Comparison of ENCODE assay signal across 31 cellular contexts in the genomic region with DNA sequence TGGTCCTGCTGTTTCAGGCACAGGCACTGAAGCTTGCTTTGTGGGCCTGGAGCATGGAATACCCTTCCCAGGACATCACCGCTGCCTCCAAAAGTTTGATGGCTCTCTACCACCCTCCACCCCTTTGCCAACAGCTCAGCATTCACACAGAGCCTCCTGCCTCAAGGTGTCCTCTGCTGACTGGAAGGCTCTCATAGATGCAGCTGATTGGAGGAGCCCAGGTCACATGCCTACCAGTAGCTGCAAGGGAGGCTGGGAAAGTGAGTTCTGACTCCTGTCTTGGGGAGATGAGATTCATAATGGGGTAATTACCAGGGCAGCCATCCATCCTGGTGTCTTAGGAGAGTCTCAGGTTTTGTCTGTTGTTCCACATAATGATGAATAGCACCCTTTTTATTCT.
DNase-seq lines count a peak whose midpoint lies in the region; ATAC-seq, FAIRE-seq and TF ChIP-seq lines count a peak whose summit lies in the region.
"Had no signal": no experiment of that assay in that cellular context is flagged by ENCODE, and none has a peak within 500 bp of the region (broad histone marks: within the 10 kb centered on the region; RNA-seq: fewer than 3 reads in every experiment).

No MANE protein-coding gene starts in this region.

- 0% methylated on average over 1 of the region's 1 CpG for WGBS in K562 (ENCODE audit: insufficient coverage, low coverage, missing lambda C conversion rate)
- 100% methylated on average over 1 of the region's 1 CpG for WGBS in suprapubic skin

- in situ Hi-C loops in K562 (cut with MboI): no loop called here

- no peak overlapping the region for H3K9ac ChIP-seq in K562 (ENCODE audit: insufficient read depth in 1 of 2, low read depth in 2 of 2, low read length in 2 of 2)

- TF ChIP-seq POLR2A in K562 (conservative IDR thresholded peaks at IDR 0.05) (no peak), suprapubic skin (IDR thresholded peaks at IDR 0.05) (no peak)

- no peak overlapping the region for H3K4me2 ChIP-seq in K562 (ENCODE audit: insufficient read depth, low read length)

- FAIRE-seq in K562 (lab: Jason Lieb, UNC): no peak
- FAIRE-seq: colon, frontal cortex, keratinocyte had no signal

- H3K4me1 Mint-ChIP-seq in osteocyte (ENCODE audit: unreplicated experiment): no peaks in the 10 kb centered on the region
- H3K4me1 Mint-ChIP-seq: activated B cell treated with CpG ODN at 0.5 μM for 24 hours; CD4-positive, alpha-beta memory T cell had no signal

- H3K27me3 ChIP-seq in K562 (ENCODE audit: control insufficient read depth in 2 of 2, insufficient read depth in 2 of 2, low read length in 2 of 2): no peaks in the 10 kb centered on the region
- peaks cover 4% of the 10 kb centered on the region for H3K27me3 ChIP-seq in suprapubic skin
- H3K27me3 ChIP-seq: thyroid gland had no signal

- peak; percentile 76 for ATAC-seq in K562
- ATAC-seq: activated T-cell treated with anti-CD3 and anti-CD28 coated beads, Interleukin-2, amount 50 U/mL, for 4 hours; PC-3 had no signal

- no peak overlapping the region for H3K27ac Mint-ChIP-seq in osteocyte (ENCODE audit: unreplicated experiment)
- H3K27ac Mint-ChIP-seq: activated B cell treated with CpG ODN at 0.5 μM for 24 hours; brain; CD4-positive, alpha-beta memory T cell had no signal

- H3K9me1 ChIP-seq in K562 (ENCODE audit: control insufficient read depth, insufficient read depth, low read length): no peaks in the 10 kb centered on the region

- H3K4me3 ChIP-seq in K562 (no peak overlapping the region), suprapubic skin (no peak overlapping the region)
- H3K4me3 ChIP-seq: adrenal gland, esophagus squamous epithelium, thyroid gland had no signal

- H3K27ac ChIP-seq in K562 (ENCODE audit: extremely low read depth, low read depth, low read length): no peak overlapping the region
- H3K27ac ChIP-seq in suprapubic skin: no peak overlapping the region
- H3K27ac ChIP-seq: adrenal gland, esophagus squamous epithelium, thyroid gland had no signal

- H4K20me1 ChIP-seq in K562 (replicated peaks; ENCODE audit: control insufficient read depth, insufficient read depth, low read length): no peaks in the 10 kb centered on the region

- TF ChIP-seq EP300 in Ishikawa (IDR thresholded peaks at IDR 0.05; ENCODE audit: borderline replicate concordance): no peak
- TF ChIP-seq EP300 in K562 (IDR thresholded peaks at IDR 0.05; ENCODE audit: low read length): no peak
- TF ChIP-seq EP300 in suprapubic skin (IDR thresholded peaks at IDR 0.05): no peak

- H3K36me3 Mint-ChIP-seq in osteocyte (ENCODE audit: unreplicated experiment): no peaks in the 10 kb centered on the region
- H3K36me3 Mint-ChIP-seq: brain; CD4-positive, alpha-beta memory T cell had no signal

- H3K27me3 Mint-ChIP-seq in osteocyte (ENCODE audit: unreplicated experiment): no peaks in the 10 kb centered on the region

- POLR2A ChIA-PET in K562 (lab: Yijun Ruan, JAX): interaction anchor here (0.6 to 0.9 kb wide), 3 partner anchors 11 to 261 kb away, joined by 3 read pairs; no protein-coding TSS in a partner anchor

- H3K79me2 ChIP-seq in K562 (ENCODE audit: control insufficient read depth, insufficient read depth, low read length): no peaks in the 10 kb centered on the region

- DNase-seq in NCI-H82 (lab: John Stamatoyannopoulos, UW) (peak; percentile 50), NCI-H82 treated with DMSO at 0.1 percent for 48 hours (lab: John Stamatoyannopoulos, UW; ENCODE audit: unreplicated experiment) (no peak), K562 (ENCODE audit: extremely low read depth in 1 of 4, low spot score in 3 of 4) (peak; percentile 18 to 44 (median 34)), osteocyte (ENCODE audit: extremely low spot score, unreplicated experiment) (peak; percentile 51), cerebellar cortex (ENCODE audit: low spot score) (no peak), NCI-H2029 (lab: John Stamatoyannopoulos, UW) (no peak), suprapubic skin (ENCODE audit: low spot score in 2 of 2) (no peak)
- DNase-seq: activated B cell treated with CpG ODN at 0.5 μM for 24 hours; activated CD4-positive, alpha-beta T cell treated with anti-CD3 and anti-CD28 coated beads, Interleukin-2, amount 50 U/mL, for 48 hours; activated naive CD4-positive, alpha-beta T cell; activated T-cell treated with anti-CD3 and anti-CD28 coated beads, Interleukin-2, amount 50 U/mL, for 4 hours; AML-193; CD4-positive, alpha-beta memory T cell; esophagus squamous epithelium; hippocampal formation; MV-4-11; NCI-H1694 treated with DMSO at 0.1 percent for 48 hours; NCI-H226; NCI-H774; PC-3; SHP77; stimulated activated CD4-positive, alpha-beta T cell treated with anti-CD3 and anti-CD28 coated beads, Interleukin-4, amount 100 ng/mL, for 4 hours; stimulated activated naive CD4-positive, alpha-beta T cell treated with Interleukin-2 at 50 U/mL for 16 hours; T1000; thyroid gland had no signal

- H3K36me3 ChIP-seq in K562 (ENCODE audit: control insufficient read depth, insufficient read depth, low read length): no peaks in the 10 kb centered on the region
- H3K36me3 ChIP-seq in suprapubic skin: no peaks in the 10 kb centered on the region
- H3K36me3 ChIP-seq: adrenal gland, esophagus squamous epithelium, thyroid gland had no signal

- intact Hi-C loops in K562 (cut with micrococcal nuclease): no loop called here

- H3K4me1 ChIP-seq in K562 (replicated peaks in 1 of 2; ENCODE audit: control insufficient read depth in 2 of 2, insufficient read depth in 2 of 2, low read length in 2 of 2) (no peaks in the 10 kb centered on the region), suprapubic skin (no peaks in the 10 kb centered on the region)
- H3K4me1 ChIP-seq: adrenal gland, esophagus squamous epithelium, thyroid gland had no signal

- TF ChIP-seq CTCF in K562 (IDR thresholded peaks at IDR 0.05 in 2 of 3, conservative IDR thresholded peaks at IDR 0.05 in 1 of 3; ENCODE audit: insufficient read depth in 2 of 3, low read depth in 1 of 3, low read length in 3 of 3) (no peak), osteocyte (IDR thresholded peaks at IDR 0.05) (no peak), suprapubic skin (IDR thresholded peaks at IDR 0.05) (no peak)

- H3K4me3 Mint-ChIP-seq in osteocyte (ENCODE audit: unreplicated experiment): no peak overlapping the region
- H3K4me3 Mint-ChIP-seq: activated B cell treated with CpG ODN at 0.5 μM for 24 hours; activated T-cell treated with anti-CD3 and anti-CD28 coated beads, Interleukin-2, amount 50 U/mL, for 4 hours; brain; CD4-positive, alpha-beta memory T cell had no signal

- no TSS peak for BruUV-seq in K562 (replicated peaks; lab: Mats Ljungman, UMichigan)

- H3K9me3 Mint-ChIP-seq in osteocyte (ENCODE audit: unreplicated experiment): peaks cover 45% of the 10 kb centered on the region

- CTCF ChIA-PET in K562 (lab: Yijun Ruan, JAX; ENCODE audit: low intra/inter-chr PET ratio): no interaction called here

- TF ChIP-seq RAD21 in Ishikawa (IDR thresholded peaks at IDR 0.05; ENCODE audit: low read depth) (no peak), K562 (CRISPR knock-in tag; conservative IDR thresholded peaks at IDR 0.05 in 1 of 2, IDR thresholded peaks at IDR 0.05 in 1 of 2) (no peak)

- no peak overlapping the region for H2AFZ ChIP-seq in K562 (ENCODE audit: low read depth, low read length)

- H3K9me3 ChIP-seq in K562 (replicated peaks; ENCODE audit: control insufficient read depth, insufficient read depth, low read depth, low read length) (no peaks in the 10 kb centered on the region), suprapubic skin (peaks cover 6% of the 10 kb centered on the region)
- H3K9me3 ChIP-seq: adrenal gland, esophagus squamous epithelium, thyroid gland had no signal

TF ChIP-seq in Ishikawa, 13 proteins besides CTCF, POLR2A, EP300 and RAD21:
- TF ChIP-seq USF1 (IDR thresholded peaks at IDR 0.05): peak; percentile 70
- TF ChIP-seq, protein P1, sequence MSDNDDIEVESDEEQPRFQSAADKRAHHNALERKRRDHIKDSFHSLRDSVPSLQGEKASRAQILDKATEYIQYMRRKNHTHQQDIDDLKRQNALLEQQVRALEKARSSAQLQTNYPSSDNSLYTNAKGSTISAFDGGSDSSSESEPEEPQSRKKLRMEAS (IDR thresholded peaks at IDR 0.05): no peak

TF ChIP-seq in K562, 482 proteins besides CTCF, POLR2A, EP300 and RAD21 (continues in another document):
- no peak for TF ChIP-seq MCM5 (IDR thresholded peaks at IDR 0.05; ENCODE audit: low read depth)
- TF ChIP-seq, protein P2, sequence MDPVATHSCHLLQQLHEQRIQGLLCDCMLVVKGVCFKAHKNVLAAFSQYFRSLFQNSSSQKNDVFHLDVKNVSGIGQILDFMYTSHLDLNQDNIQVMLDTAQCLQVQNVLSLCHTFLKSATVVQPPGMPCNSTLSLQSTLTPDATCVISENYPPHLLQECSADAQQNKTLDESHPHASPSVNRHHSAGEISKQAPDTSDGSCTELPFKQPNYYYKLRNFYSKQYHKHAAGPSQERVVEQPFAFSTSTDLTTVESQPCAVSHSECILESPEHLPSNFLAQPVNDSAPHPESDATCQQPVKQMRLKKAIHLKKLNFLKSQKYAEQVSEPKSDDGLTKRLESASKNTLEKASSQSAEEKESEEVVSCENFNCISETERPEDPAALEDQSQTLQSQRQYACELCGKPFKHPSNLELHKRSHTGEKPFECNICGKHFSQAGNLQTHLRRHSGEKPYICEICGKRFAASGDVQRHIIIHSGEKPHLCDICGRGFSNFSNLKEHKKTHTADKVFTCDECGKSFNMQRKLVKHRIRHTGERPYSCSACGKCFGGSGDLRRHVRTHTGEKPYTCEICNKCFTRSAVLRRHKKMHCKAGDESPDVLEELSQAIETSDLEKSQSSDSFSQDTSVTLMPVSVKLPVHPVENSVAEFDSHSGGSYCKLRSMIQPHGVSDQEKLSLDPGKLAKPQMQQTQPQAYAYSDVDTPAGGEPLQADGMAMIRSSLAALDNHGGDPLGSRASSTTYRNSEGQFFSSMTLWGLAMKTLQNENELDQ (CRISPR knock-in tag; IDR thresholded peaks at IDR 0.05; ENCODE audit: borderline replicate concordance): no peak
- no peak for TF ChIP-seq ZEB2 (IDR thresholded peaks at IDR 0.05)

Comparison
In these comparisons a context has a peak if more than half of its experiments do, and no peak if none do; other contexts are left out.
1. DNase-seq: peak in NCI-H82 (single experiment), K562 (4 of 4) and osteocyte (single experiment); none in NCI-H82 treated with DMSO at 0.1 percent for 48 hours (single experiment), cerebellar cortex (single experiment), NCI-H2029 (single experiment) and suprapubic skin (0 of 2).